ENCODE assay signal across 1 cellular context in the genomic region with DNA sequence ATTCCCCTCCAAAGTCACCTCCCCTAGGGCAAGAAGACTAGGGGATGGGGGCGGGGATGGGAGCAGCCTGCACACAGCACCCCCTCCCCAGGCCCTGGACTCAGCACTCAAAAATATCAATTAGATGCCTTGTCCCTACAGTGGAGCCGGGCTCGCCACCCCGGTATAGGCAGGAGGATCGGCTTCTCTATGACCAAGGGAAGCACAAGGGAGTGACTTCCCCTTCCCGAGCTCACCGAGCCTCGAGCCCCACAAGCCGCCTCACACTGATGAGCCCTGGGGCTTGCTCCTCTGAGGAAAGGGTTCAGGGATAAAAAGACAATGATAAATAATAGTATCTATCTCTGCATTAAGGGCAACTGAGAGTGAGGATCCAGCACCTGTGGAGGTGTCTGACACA.
TF ChIP-seq lines count a peak whose summit lies in the region.

No MANE protein-coding gene starts in this region.

TF ChIP-seq in GM12878, 131 proteins besides CTCF, POLR2A, EP300 and RAD21:
- no peak for TF ChIP-seq CEBPB (IDR thresholded peaks at IDR 0.05; ENCODE audit: borderline replicate concordance in 1 of 2, low read depth in 2 of 2, low read length in 2 of 2)
- TF ChIP-seq SUZ12 (IDR thresholded peaks at IDR 0.05; ENCODE audit: unreplicated experiment): no peak
- TF ChIP-seq ZNF24 (IDR thresholded peaks at IDR 0.05): no peak
- no peak for TF ChIP-seq JUND (IDR thresholded peaks at IDR 0.05; ENCODE audit: low read depth, low read length)
- TF ChIP-seq, protein P1, sequence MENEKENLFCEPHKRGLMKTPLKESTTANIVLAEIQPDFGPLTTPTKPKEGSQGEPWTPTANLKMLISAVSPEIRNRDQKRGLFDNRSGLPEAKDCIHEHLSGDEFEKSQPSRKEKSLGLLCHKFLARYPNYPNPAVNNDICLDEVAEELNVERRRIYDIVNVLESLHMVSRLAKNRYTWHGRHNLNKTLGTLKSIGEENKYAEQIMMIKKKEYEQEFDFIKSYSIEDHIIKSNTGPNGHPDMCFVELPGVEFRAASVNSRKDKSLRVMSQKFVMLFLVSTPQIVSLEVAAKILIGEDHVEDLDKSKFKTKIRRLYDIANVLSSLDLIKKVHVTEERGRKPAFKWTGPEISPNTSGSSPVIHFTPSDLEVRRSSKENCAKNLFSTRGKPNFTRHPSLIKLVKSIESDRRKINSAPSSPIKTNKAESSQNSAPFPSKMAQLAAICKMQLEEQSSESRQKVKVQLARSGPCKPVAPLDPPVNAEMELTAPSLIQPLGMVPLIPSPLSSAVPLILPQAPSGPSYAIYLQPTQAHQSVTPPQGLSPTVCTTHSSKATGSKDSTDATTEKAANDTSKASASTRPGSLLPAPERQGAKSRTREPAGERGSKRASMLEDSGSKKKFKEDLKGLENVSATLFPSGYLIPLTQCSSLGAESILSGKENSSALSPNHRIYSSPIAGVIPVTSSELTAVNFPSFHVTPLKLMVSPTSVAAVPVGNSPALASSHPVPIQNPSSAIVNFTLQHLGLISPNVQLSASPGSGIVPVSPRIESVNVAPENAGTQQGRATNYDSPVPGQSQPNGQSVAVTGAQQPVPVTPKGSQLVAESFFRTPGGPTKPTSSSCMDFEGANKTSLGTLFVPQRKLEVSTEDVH (IDR thresholded peaks at IDR 0.05; ENCODE audit: low read depth, partially characterized antibody): no peak
TF ChIP-seq in GM12878: peak in this region for 0.
